ENCODE assay signal across 18 cellular contexts in genomic region chrX:155535866-155536265, GRCh38.
A peak's percentile ranks its signal among the peaks of the same experiment; 100 is the strongest.
DNase-seq lines count a peak whose midpoint lies in the region; ATAC-seq and TF ChIP-seq lines count a peak whose summit lies in the region.
"Had no signal": no experiment of that assay in that cellular context is flagged by ENCODE, and none has a peak within 500 bp of the region (broad histone marks: within the 10 kb centered on the region; RNA-seq: fewer than 3 reads in every experiment).

No MANE protein-coding gene starts in this region.

- peaks cover 5% of the 10 kb centered on the region for H3K36me3 Mint-ChIP-seq in Caco-2 (ENCODE audit: insufficient read depth, unreplicated experiment)

- no peaks in the 10 kb centered on the region for H3K79me1 ChIP-seq in IMR-90 (ENCODE audit: low read depth in 1 of 2, low read length in 2 of 2)

- no peak overlapping the region for H3K27ac Mint-ChIP-seq in Caco-2 (ENCODE audit: unreplicated experiment)

- H3K36me3 ChIP-seq in GM23248 (ENCODE audit: low read depth) (no peaks in the 10 kb centered on the region), IMR-90 (ENCODE audit: control insufficient read depth, insufficient read depth, low read length) (no peaks in the 10 kb centered on the region), Caco-2 (ENCODE audit: control insufficient read depth, insufficient read depth, low read length) (no peaks in the 10 kb centered on the region)

- DNase-seq in GM23248 (peak; percentile 0), IMR-90 (peak; percentile 6), amniotic epithelial cell (ENCODE audit: low read depth) (peak; percentile 2), iris pigment epithelial cell (ENCODE audit: low read depth) (peak; percentile 25), Caco-2 (no peak), NCI-H2171 treated with DMSO at 0.1 percent for 48 hours (lab: John Stamatoyannopoulos, UW) (no peak), caudate nucleus (lab: John Stamatoyannopoulos, UW) (no peak)
- DNase-seq: ACHN; AML-193; NCI-H187; NCI-H446 treated with DMSO at 0.1 percent for 48 hours; NK-92 treated with Interleukin-12 subunit alpha and Interleukin-12 subunit beta, amount 100 ng/mL, for 24 hours; Right ventricle myocardium superior had no signal

- H2BK120ac ChIP-seq in IMR-90 (ENCODE audit: low read depth, low read length), result no peak overlapping the region

- in situ Hi-C loops in GM23248 (cut with MboI), result no loop called here
- in situ Hi-C loops in IMR-90 (cut with MboI; ENCODE audit: low sequenced_read_pairs), result no loop called here

- no peaks in the 10 kb centered on the region for H3K27me3 ChIP-seq in GM23248 (replicated peaks; ENCODE audit: insufficient read depth)
- H3K27me3 ChIP-seq in IMR-90 (ENCODE audit: control insufficient read depth, insufficient read depth, low read length), result no peaks in the 10 kb centered on the region
- H3K27me3 ChIP-seq in Caco-2 (replicated peaks; ENCODE audit: control insufficient read depth, insufficient read depth, low read length), result no peaks in the 10 kb centered on the region

- no peak overlapping the region for H3K14ac ChIP-seq in IMR-90 (replicated peaks; ENCODE audit: low read depth, low read length)

- no TSS peak for BruUV-seq in IMR-90 (replicated peaks; lab: Mats Ljungman, UMichigan)
- no TSS peak for BruUV-seq in Caco-2 (replicated peaks; lab: Mats Ljungman, UMichigan)

- no peaks in the 10 kb centered on the region for H3F3A ChIP-seq in GM23248 (ENCODE audit: insufficient read depth)

- H2BK5ac ChIP-seq in IMR-90 (ENCODE audit: low read depth, low read length, poor library complexity, severe bottlenecking), result no peak overlapping the region

- H3K27ac ChIP-seq in GM23248 (no peak overlapping the region), IMR-90 (ENCODE audit: insufficient read depth, low read length) (no peak overlapping the region), caudate nucleus (ENCODE audit: low read depth, low read length) (no peak overlapping the region)
- H3K27ac ChIP-seq: KMS-11, SK-N-MC had no signal

- H3K4me3 ChIP-seq in GM23248 (no peak overlapping the region), IMR-90 (ENCODE audit: insufficient read depth, low read depth, low read length) (no peak overlapping the region), Caco-2 (ENCODE audit: low read depth, low read length) (no peak overlapping the region)
- H3K4me3 ChIP-seq: SK-N-MC had no signal

- CTCF ChIA-PET in IMR-90 (lab: Yijun Ruan, JAX), result no interaction called here
- CTCF ChIA-PET in Caco-2 (lab: Charles Lee), result no interaction called here

- H4K20me1 ChIP-seq in GM23248 (ENCODE audit: insufficient read depth) (no peaks in the 10 kb centered on the region), IMR-90 (ENCODE audit: insufficient read depth, low read length) (no peaks in the 10 kb centered on the region)

- H3K27me3 Mint-ChIP-seq in Caco-2 (ENCODE audit: insufficient read depth, unreplicated experiment), result no peaks in the 10 kb centered on the region

- H2AFZ ChIP-seq in GM23248, result no peak overlapping the region
- H2AFZ ChIP-seq in IMR-90 (replicated peaks; ENCODE audit: low read length, poor library complexity), result no peak overlapping the region

- no peaks in the 10 kb centered on the region for H3K9me2 ChIP-seq in GM23248 (ENCODE audit: insufficient read depth)

- peaks cover 9% of the 10 kb centered on the region for H3K9me3 Mint-ChIP-seq in Caco-2 (ENCODE audit: unreplicated experiment)

- H2AK9ac ChIP-seq in IMR-90 (replicated peaks; ENCODE audit: low read depth, low read length, poor library complexity), result no peak overlapping the region

- dilution Hi-C loops in IMR-90 (cut with HindIII; ENCODE audit: low sequenced_read_pairs, unreplicated experiment), result no loop called here

- intact Hi-C loops in IMR-90 (cut with micrococcal nuclease) (no loop called here), Caco-2 (cut with micrococcal nuclease; ENCODE audit: unreplicated experiment) (loop anchor here (5.0 kb wide), 1 partner anchor 286 kb away; no protein-coding TSS in a partner anchor)

- no peak overlapping the region for H3K4me2 ChIP-seq in GM23248 (ENCODE audit: unreplicated experiment)
- no peak overlapping the region for H3K4me2 ChIP-seq in IMR-90 (ENCODE audit: low read depth, low read length)
- H3K4me2 ChIP-seq: KMS-11 had no signal

- no peak overlapping the region for H3K4me3 Mint-ChIP-seq in Caco-2 (ENCODE audit: unreplicated experiment)
- H3K4me3 Mint-ChIP-seq: CD14-positive monocyte had no signal

- H4K8ac ChIP-seq in IMR-90 (ENCODE audit: low read depth in 2 of 2, low read length in 2 of 2), result no peak overlapping the region

- H3K23ac ChIP-seq in IMR-90 (ENCODE audit: low read depth, low read length), result no peak overlapping the region

- no peak overlapping the region for H4K91ac ChIP-seq in IMR-90 (ENCODE audit: insufficient read depth, low read depth, low read length)

- H3K4me1 ChIP-seq in GM23248 (ENCODE audit: insufficient read depth) (no peaks in the 10 kb centered on the region), IMR-90 (ENCODE audit: control insufficient read depth, insufficient read depth, low read length) (no peaks in the 10 kb centered on the region), Caco-2 (no peaks in the 10 kb centered on the region)

- H2BK20ac ChIP-seq in IMR-90 (ENCODE audit: low read depth, low read length), result no peak overlapping the region

- H3K9me3 ChIP-seq in GM23248 (ENCODE audit: low read depth) (no peaks in the 10 kb centered on the region), IMR-90 (ENCODE audit: control insufficient read depth, insufficient read depth, low read length) (no peaks in the 10 kb centered on the region), Caco-2 (no peaks in the 10 kb centered on the region)

- H3K79me2 ChIP-seq in GM23248 (ENCODE audit: insufficient read depth), result no peaks in the 10 kb centered on the region

- WGBS in GM23248 (ENCODE audit: low coverage in 1 of 2, low lambda C conversion rate in 2 of 2, missing lambda C conversion rate in 2 of 2), 2 experiments, result 100% methylated on average over 1 of the region's 1 CpG
- no CpG with 5 or more reads among the region's 1 CpG for WGBS in IMR-90 (ENCODE audit: extremely low coverage in 2 of 2, insufficient read length in 1 of 2), 2 experiments

- TF ChIP-seq POLR2A in IMR-90 (IDR thresholded peaks at IDR 0.05; ENCODE audit: low read depth, low read length), result no peak

- POLR2A ChIA-PET in IMR-90 (lab: Charles Lee; ENCODE audit: unreplicated experiment), result no interaction called here
- POLR2A ChIA-PET in Caco-2 (lab: Charles Lee), result no interaction called here

- no peak overlapping the region for H3K18ac ChIP-seq in IMR-90 (ENCODE audit: low read depth, low read length)

- ATAC-seq in IMR-90 (ENCODE audit: low read depth), result no peak
- ATAC-seq in HG02610 (IDR thresholded peaks at IDR 0.05; ENCODE audit: unreplicated experiment), result no peak
- ATAC-seq: HCT116 had no signal

- no peak overlapping the region for H3K56ac ChIP-seq in IMR-90 (ENCODE audit: extremely low read depth, insufficient read depth, low read length)

- no peak overlapping the region for H4K5ac ChIP-seq in IMR-90 (ENCODE audit: low read depth, low read length)

- H2AK5ac ChIP-seq in IMR-90 (ENCODE audit: low read depth, low read length), result no peak overlapping the region

- no peak overlapping the region for H3K4ac ChIP-seq in IMR-90 (ENCODE audit: low read depth, low read length)

- no peaks in the 10 kb centered on the region for H3K4me1 Mint-ChIP-seq in Caco-2 (ENCODE audit: low read depth, unreplicated experiment)

- no peak overlapping the region for H3K9ac ChIP-seq in GM23248
- no peak overlapping the region for H3K9ac ChIP-seq in IMR-90 (ENCODE audit: low read depth, low read length)
- H3K9ac ChIP-seq: KMS-11 had no signal

- TF ChIP-seq RAD21 in IMR-90 (IDR thresholded peaks at IDR 0.05; ENCODE audit: low read length), result no peak

- no peak overlapping the region for H2BK15ac ChIP-seq in IMR-90 (ENCODE audit: low read depth, low read length)

- no peak for TF ChIP-seq CTCF in IMR-90 (conservative IDR thresholded peaks at IDR 0.05; ENCODE audit: low read depth, low read length)
- no peak for TF ChIP-seq CTCF in Caco-2 (IDR thresholded peaks at IDR 0.05; ENCODE audit: insufficient read depth in 1 of 2, low read depth in 1 of 2, low read length in 1 of 2, severe bottlenecking in 1 of 2, unreplicated experiment in 1 of 2)

- no peaks in the 10 kb centered on the region for H3K9me1 ChIP-seq in IMR-90 (ENCODE audit: insufficient read depth, low read length)

TF ChIP-seq in IMR-90, 13 proteins besides CTCF, POLR2A, EP300 and RAD21:
- TF ChIP-seq BHLHE40 (IDR thresholded peaks at IDR 0.05; ENCODE audit: low read depth, low read length), result no peak

Comparison
In these comparisons a context has a peak if more than half of its experiments do, and no peak if none do; other contexts are left out.
1. DNase-seq: peak in GM23248 (single experiment), IMR-90 (single experiment), amniotic epithelial cell (single experiment) and iris pigment epithelial cell (single experiment); none in Caco-2 (0 of 2), NCI-H2171 treated with DMSO at 0.1 percent for 48 hours (single experiment) and caudate nucleus (0 of 61).